ENCODE assay signal across 21 cellular contexts in genomic region chr17:75755990-75756389, GRCh38.
"Had no signal": no experiment of that assay in that cellular context is flagged by ENCODE, and none has a peak within 500 bp of the region (broad histone marks: within the 10 kb centered on the region; RNA-seq: fewer than 3 reads in every experiment).

No MANE protein-coding gene starts in this region.

- ATAC-seq: activated CD8-positive, alpha-beta T cell treated with anti-CD3 and anti-CD28 coated beads for 36 hours; activated naive CD4-positive, alpha-beta T cell treated with anti-CD3 and anti-CD28 coated beads, Interleukin-2, amount 50 U/mL, for 72 hours; activated T-cell treated with anti-CD3 and anti-CD28 coated beads, Interleukin-2, amount 50 U/mL, for 4 hours; body of pancreas; left ventricle myocardium superior; natural killer cell treated with Interleukin-12 subunit alpha and Interleukin-12 subunit beta and Interleukin-15 and Interleukin-18, amount 100 ng/mL, for 72 hours had no signal

- H3K4me3 ChIP-seq: body of pancreas, right atrium auricular region, skin epidermis, tibial nerve had no signal

- H3K27me3 ChIP-seq: body of pancreas, foreskin keratinocyte, right atrium auricular region, tibial nerve had no signal

- H3K9me3 Mint-ChIP-seq: activated CD8-positive, alpha-beta T cell treated with anti-CD3 and anti-CD28 coated beads for 36 hours; activated naive CD4-positive, alpha-beta T cell treated with anti-CD3 and anti-CD28 coated beads, Interleukin-2, amount 50 U/mL, for 72 hours; activated T-cell treated with anti-CD3 and anti-CD28 coated beads, Interleukin-2, amount 50 U/mL, for 4 hours; dendritic cell treated with granulocyte-macrophage colony-stimulating factor and Interleukin-4, amounts not matched to agents 40 ng/mL and 50 ng/mL, for 4 days; natural killer cell treated with Interleukin-12 subunit alpha and Interleukin-12 subunit beta and Interleukin-15 and Interleukin-18, amount 100 ng/mL, for 72 hours had no signal

- H3K4me3 Mint-ChIP-seq: activated CD8-positive, alpha-beta T cell treated with anti-CD3 and anti-CD28 coated beads for 36 hours; activated T-cell treated with anti-CD3 and anti-CD28 coated beads, Interleukin-2, amount 50 U/mL, for 4 hours; dendritic cell treated with granulocyte-macrophage colony-stimulating factor and Interleukin-4, amounts not matched to agents 40 ng/mL and 50 ng/mL, for 4 days; natural killer cell treated with Interleukin-12 subunit alpha and Interleukin-12 subunit beta and Interleukin-15 and Interleukin-18, amount 100 ng/mL, for 72 hours had no signal

- DNase-seq: activated CD8-positive, alpha-beta T cell treated with anti-CD3 and anti-CD28 coated beads for 36 hours; activated gamma-delta T cell; activated T-cell treated with anti-CD3 and anti-CD28 coated beads, Interleukin-2, amount 50 U/mL, for 4 hours; amygdala; body of pancreas; effector memory CD4-positive, alpha-beta T cell; foreskin keratinocyte; glutamatergic neuron; kidney glomerular epithelial cell; occipital lobe; stimulated activated CD4-positive, alpha-beta T cell treated with anti-CD3 and anti-CD28 coated beads, Interleukin-15, amount 100 ng/mL, for 24 hours; stimulated activated CD4-positive, alpha-beta T cell treated with anti-CD3 and anti-CD28 coated beads, Interleukin-4, amount 100 ng/mL, for 1 hour; stimulated activated naive CD4-positive, alpha-beta T cell treated with Interleukin-2 at 50 U/mL for 16 hours had no signal

- H3K27ac Mint-ChIP-seq: activated CD8-positive, alpha-beta T cell treated with anti-CD3 and anti-CD28 coated beads for 36 hours; dendritic cell treated with granulocyte-macrophage colony-stimulating factor and Interleukin-4, amounts not matched to agents 40 ng/mL and 50 ng/mL, for 4 days; natural killer cell treated with Interleukin-12 subunit alpha and Interleukin-12 subunit beta and Interleukin-15 and Interleukin-18, amount 100 ng/mL, for 72 hours; progenitor cell of endocrine pancreas had no signal

- H3K36me3 Mint-ChIP-seq: activated naive CD4-positive, alpha-beta T cell treated with anti-CD3 and anti-CD28 coated beads, Interleukin-2, amount 50 U/mL, for 72 hours; natural killer cell treated with Interleukin-12 subunit alpha and Interleukin-12 subunit beta and Interleukin-15 and Interleukin-18, amount 100 ng/mL, for 72 hours had no signal

- H3K36me3 ChIP-seq: right atrium auricular region had no signal

- H3K4me1 ChIP-seq: foreskin keratinocyte had no signal

- H3K27ac ChIP-seq: body of pancreas, foreskin keratinocyte, right atrium auricular region, skin epidermis had no signal

- H3K9me3 ChIP-seq: body of pancreas, right atrium auricular region, tibial nerve had no signal

- H3K27me3 Mint-ChIP-seq: activated CD8-positive, alpha-beta T cell treated with anti-CD3 and anti-CD28 coated beads for 36 hours had no signal
